ENCODE assay signal across 8 cellular contexts in genomic region chr6:27146706-27147507, GRCh38.
DNase-seq lines count a peak whose midpoint lies in the region; ATAC-seq, FAIRE-seq and TF ChIP-seq lines count a peak whose summit lies in the region.

No MANE protein-coding gene starts in this region.

- peak overlapping the region; percentile 99 for H3K4me2 ChIP-seq in keratinocyte (ENCODE audit: control insufficient read depth, extremely low read depth, insufficient read depth, low read depth, low read length)

- no peaks in the 10 kb centered on the region for H3K79me2 ChIP-seq in keratinocyte (ENCODE audit: control insufficient read depth, insufficient read depth, low read length)

- dilution Hi-C loops in keratinocyte (cut with MboI; ENCODE audit: extremely low pct_ligation_motif_present, low sequenced_read_pairs): no loop called here

- H2AFZ ChIP-seq in keratinocyte (ENCODE audit: control insufficient read depth, low read length): peak overlapping the region; percentile 58

- ATAC-seq in HG03139 (IDR thresholded peaks at IDR 0.05; ENCODE audit: unreplicated experiment): peak; percentile 57
- peak; percentile 80 for ATAC-seq in activated B cell treated with CpG ODN at 0.5 μM for 24 hours (ENCODE audit: low read depth)

- H3K27ac ChIP-seq in keratinocyte (ENCODE audit: control insufficient read depth, insufficient read depth, low read length): peak overlapping the region; percentile 95

- intact Hi-C loops in activated B cell treated with CpG ODN at 0.5 μM for 24 hours (cut with micrococcal nuclease): loop anchor here (1.0 to 5.0 kb wide), 14 partner anchors 10 to 1719 kb away; partner anchors contain the start of gene ABT1

- TF ChIP-seq POLR2A in GM18951 (IDR thresholded peaks at IDR 0.05; ENCODE audit: extremely low read depth, insufficient read depth, insufficient read length): peak; percentile 98

- H3K27me3 ChIP-seq in keratinocyte (ENCODE audit: control insufficient read depth, extremely low read depth, insufficient read depth, low read length): no peaks in the 10 kb centered on the region

- DNase-seq in AML-193 (lab: John Stamatoyannopoulos, UW): peak; percentile 99 to 100
- peak; percentile 98 for DNase-seq in NCI-H2227 (lab: John Stamatoyannopoulos, UW; ENCODE audit: unreplicated experiment)
- DNase-seq in activated B cell treated with CpG ODN at 0.5 μM for 24 hours: peak; percentile 70
- DNase-seq in choroid plexus epithelial cell (ENCODE audit: low read depth): peak; percentile 100
- peak; percentile 96 for DNase-seq in keratinocyte (ENCODE audit: low read depth, low spot score)
- peak; percentile 66 to 73 for DNase-seq in stimulated activated CD4-positive, alpha-beta T cell treated with anti-CD3 and anti-CD28 coated beads, Interleukin-12 subunit alpha, Interleukin-12 subunit beta, amount 100 ng/mL, for 24 hours (ENCODE audit: low read depth in 2 of 2)

- peaks cover 11% of the 10 kb centered on the region for H3K36me3 Mint-ChIP-seq in activated B cell treated with CpG ODN at 0.5 μM for 24 hours (ENCODE audit: low read depth)

- H3K4me3 ChIP-seq in choroid plexus epithelial cell (ENCODE audit: low read depth, low read length) (peak overlapping the region; percentile 84), keratinocyte (ENCODE audit: control insufficient read depth in 2 of 3, extremely low read depth in 1 of 3, insufficient read depth in 2 of 3, low read depth in 1 of 3, low read length in 3 of 3) (peak overlapping the region; percentile 60 to 95 (median 89))

- H4K20me1 ChIP-seq in keratinocyte (ENCODE audit: control insufficient read depth, extremely low read depth, insufficient read depth, low read length): no peaks in the 10 kb centered on the region

- TF ChIP-seq CTCF in activated B cell treated with CpG ODN at 0.5 μM for 24 hours (IDR thresholded peaks at IDR 0.05) (no peak), choroid plexus epithelial cell (conservative IDR thresholded peaks at IDR 0.05; ENCODE audit: low read depth, low read length) (no peak), keratinocyte (optimal IDR thresholded peaks at IDR 0.05 in 1 of 3, IDR thresholded peaks at IDR 0.05 in 1 of 3, conservative IDR thresholded peaks at IDR 0.05 in 1 of 3; ENCODE audit: extremely low read depth in 1 of 3, insufficient read depth in 2 of 3, low read length in 3 of 3) (no peak)

- H3K4me1 Mint-ChIP-seq in activated B cell treated with CpG ODN at 0.5 μM for 24 hours: peaks cover 26% of the 10 kb centered on the region

- POLR2A ChIA-PET in activated B cell treated with CpG ODN at 0.5 μM for 24 hours (lab: Charles Lee): interaction anchor here (0.5 to 6.4 kb wide), 90 partner anchors 9 to 1777 kb away, joined by 3 to 510 read pairs (median 6); partner anchors contain the start of genes ABT1, HFE, HMGN4 and TRIM27

- H3K9me3 ChIP-seq in keratinocyte (ENCODE audit: control insufficient read depth, low read depth, low read length): no peaks in the 10 kb centered on the region

- peak; percentile 65 for FAIRE-seq in keratinocyte (lab: Jason Lieb, UNC)

- H3K9me3 Mint-ChIP-seq in activated B cell treated with CpG ODN at 0.5 μM for 24 hours: no peaks in the 10 kb centered on the region

- no peaks in the 10 kb centered on the region for H3K36me3 ChIP-seq in keratinocyte (ENCODE audit: control insufficient read depth in 2 of 2, extremely low read depth in 1 of 2, insufficient read depth in 2 of 2, low read length in 2 of 2)

- H3K9ac ChIP-seq in keratinocyte (ENCODE audit: control insufficient read depth, extremely low read depth, insufficient read depth, low read length): peak overlapping the region; percentile 93

- in situ Hi-C loops in GM18951 (cut with MboI; ENCODE audit: low sequenced_read_pairs, unreplicated experiment): loop anchor here (10.0 to 25.0 kb wide), 2 partner anchors 952 to 1110 kb away; a partner anchor contains a TSS

- H3K27ac Mint-ChIP-seq in activated B cell treated with CpG ODN at 0.5 μM for 24 hours: no peak overlapping the region

- no peak overlapping the region for H3K4me3 Mint-ChIP-seq in activated B cell treated with CpG ODN at 0.5 μM for 24 hours

- H3K27me3 Mint-ChIP-seq in activated B cell treated with CpG ODN at 0.5 μM for 24 hours: no peaks in the 10 kb centered on the region

- H3K9me1 ChIP-seq in keratinocyte (ENCODE audit: control insufficient read depth, extremely low read depth, insufficient read depth, low read length): no peaks in the 10 kb centered on the region

- peaks cover 13% of the 10 kb centered on the region for H3K4me1 ChIP-seq in keratinocyte (ENCODE audit: control insufficient read depth, extremely low read depth, insufficient read depth, low read length)

- CTCF ChIA-PET in activated B cell treated with CpG ODN at 0.5 μM for 24 hours (lab: Charles Lee): interaction anchor here (0.8 to 2.0 kb wide), 7 partner anchors 8 to 749 kb away, joined by 3 to 9 read pairs (median 4); a partner anchor contains a TSS

Comparison
In these comparisons a context has a peak if more than half of its experiments do, and no peak if none do; other contexts are left out.
1. Peak in every context shown above with its lines: DNase-seq, ATAC-seq, H3K4me3 ChIP-seq and H3K27ac ChIP-seq.